2 cellular contexts compared by ENCODE assay signal in the genomic region with DNA sequence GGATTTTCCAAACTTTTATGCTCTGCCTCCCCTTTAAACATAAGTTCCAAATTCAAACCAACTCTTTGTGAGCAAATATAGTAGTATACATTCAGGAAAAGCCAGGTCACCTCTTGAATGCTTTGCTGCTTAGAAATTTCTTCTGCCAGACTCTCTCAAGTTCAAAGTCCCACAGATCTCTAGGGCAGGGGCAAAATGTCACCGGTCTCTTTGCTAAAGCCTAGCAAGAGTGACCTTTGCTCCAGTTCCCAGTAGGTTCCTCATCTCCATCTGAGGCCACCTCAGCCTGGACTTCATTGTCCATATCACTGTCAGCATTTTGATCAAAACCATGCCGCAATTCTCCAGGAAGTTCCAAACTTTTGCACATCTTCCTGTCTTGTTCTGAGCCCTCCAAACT.
A peak's percentile ranks its signal among the peaks of the same experiment; 100 is the strongest.
TF ChIP-seq lines count a peak whose summit lies in the region.
"Not testable (repeated sequence)": the region's sequence is repeated elsewhere in the genome, so short reads cannot be mapped to it uniquely, and the experiment has no call there.

No MANE protein-coding gene starts in this region.

TF ChIP-seq in HepG2, 621 proteins besides CTCF, POLR2A, EP300 and RAD21:
- peak; percentile 87 for TF ChIP-seq RXRB (CRISPR knock-in tag; IDR thresholded peaks at IDR 0.05; ENCODE audit: borderline replicate concordance)
- peak; percentile 24; the same call in 1 of the 2 replicates for TF ChIP-seq ZNF644 (CRISPR knock-in tag; IDR thresholded peaks at IDR 0.05; ENCODE audit: low read depth)
- not testable (repeated sequence) for TF ChIP-seq SOX13 (IDR thresholded peaks at IDR 0.05); SOX6 (IDR thresholded peaks at IDR 0.05); HNF4G (CRISPR knock-in tag; IDR thresholded peaks at IDR 0.05; ENCODE audit: borderline replicate concordance, low read depth)
- peak in 1 of 2 experiments; percentile 17; a peak in 1 of 4 replicates for TF ChIP-seq SOX13 (CRISPR knock-in tag; conservative IDR thresholded peaks at IDR 0.05 in 1 of 2, IDR thresholded peaks at IDR 0.05 in 1 of 2)
- peak; percentile 63 for TF ChIP-seq BCL6 (CRISPR knock-in tag; IDR thresholded peaks at IDR 0.05)
- TF ChIP-seq NR2F6 (IDR thresholded peaks at IDR 0.05): 0 out of 2 replicates have a peak, but pooled peaks have one; percentile 13
- TF ChIP-seq NR2F6 (CRISPR knock-in tag; IDR thresholded peaks at IDR 0.05): peak; percentile 49
- TF ChIP-seq HNF4A (CRISPR knock-in tag; IDR thresholded peaks at IDR 0.05): peak; percentile 80
- peak; percentile 91 for TF ChIP-seq SKI (IDR thresholded peaks at IDR 0.05; ENCODE audit: partially characterized antibody)
- TF ChIP-seq FOXA3 (CRISPR knock-in tag; IDR thresholded peaks at IDR 0.05): 0 out of 2 replicates have a peak, but pooled peaks have one; percentile 7
- TF ChIP-seq, protein P1, sequence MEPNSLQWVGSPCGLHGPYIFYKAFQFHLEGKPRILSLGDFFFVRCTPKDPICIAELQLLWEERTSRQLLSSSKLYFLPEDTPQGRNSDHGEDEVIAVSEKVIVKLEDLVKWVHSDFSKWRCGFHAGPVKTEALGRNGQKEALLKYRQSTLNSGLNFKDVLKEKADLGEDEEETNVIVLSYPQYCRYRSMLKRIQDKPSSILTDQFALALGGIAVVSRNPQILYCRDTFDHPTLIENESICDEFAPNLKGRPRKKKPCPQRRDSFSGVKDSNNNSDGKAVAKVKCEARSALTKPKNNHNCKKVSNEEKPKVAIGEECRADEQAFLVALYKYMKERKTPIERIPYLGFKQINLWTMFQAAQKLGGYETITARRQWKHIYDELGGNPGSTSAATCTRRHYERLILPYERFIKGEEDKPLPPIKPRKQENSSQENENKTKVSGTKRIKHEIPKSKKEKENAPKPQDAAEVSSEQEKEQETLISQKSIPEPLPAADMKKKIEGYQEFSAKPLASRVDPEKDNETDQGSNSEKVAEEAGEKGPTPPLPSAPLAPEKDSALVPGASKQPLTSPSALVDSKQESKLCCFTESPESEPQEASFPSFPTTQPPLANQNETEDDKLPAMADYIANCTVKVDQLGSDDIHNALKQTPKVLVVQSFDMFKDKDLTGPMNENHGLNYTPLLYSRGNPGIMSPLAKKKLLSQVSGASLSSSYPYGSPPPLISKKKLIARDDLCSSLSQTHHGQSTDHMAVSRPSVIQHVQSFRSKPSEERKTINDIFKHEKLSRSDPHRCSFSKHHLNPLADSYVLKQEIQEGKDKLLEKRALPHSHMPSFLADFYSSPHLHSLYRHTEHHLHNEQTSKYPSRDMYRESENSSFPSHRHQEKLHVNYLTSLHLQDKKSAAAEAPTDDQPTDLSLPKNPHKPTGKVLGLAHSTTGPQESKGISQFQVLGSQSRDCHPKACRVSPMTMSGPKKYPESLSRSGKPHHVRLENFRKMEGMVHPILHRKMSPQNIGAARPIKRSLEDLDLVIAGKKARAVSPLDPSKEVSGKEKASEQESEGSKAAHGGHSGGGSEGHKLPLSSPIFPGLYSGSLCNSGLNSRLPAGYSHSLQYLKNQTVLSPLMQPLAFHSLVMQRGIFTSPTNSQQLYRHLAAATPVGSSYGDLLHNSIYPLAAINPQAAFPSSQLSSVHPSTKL (CRISPR knock-in tag; IDR thresholded peaks at IDR 0.05): peak; percentile 57
- TF ChIP-seq TBL1XR1 (IDR thresholded peaks at IDR 0.05; ENCODE audit: borderline replicate concordance, low read length, partially characterized antibody): peak; percentile 28
- TF ChIP-seq ZNF367 (CRISPR knock-in tag; IDR thresholded peaks at IDR 0.05; ENCODE audit: borderline replicate concordance): 0 out of 2 replicates have a peak, but pooled peaks have one; percentile 36
- TF ChIP-seq POGZ (CRISPR knock-in tag; IDR thresholded peaks at IDR 0.05): 0 out of 2 replicates have a peak, but pooled peaks have one; percentile 36
- peak; percentile 33; the same call in 1 of the 2 replicates for TF ChIP-seq SOX6 (CRISPR knock-in tag; IDR thresholded peaks at IDR 0.05)
- peak; percentile 28; the same call in 1 of the 2 replicates for TF ChIP-seq RXRA (CRISPR knock-in tag; IDR thresholded peaks at IDR 0.05)
- TF ChIP-seq HNF4G (IDR thresholded peaks at IDR 0.05; ENCODE audit: borderline replicate concordance, low read depth, low read length): peak; percentile 21; the same call in 1 of the 2 replicates
- TF ChIP-seq PPARG (CRISPR knock-in tag; conservative IDR thresholded peaks at IDR 0.05): peak; percentile 72; the same call in 1 of the 2 replicates
- peak; percentile 86 for TF ChIP-seq RARA (CRISPR knock-in tag; IDR thresholded peaks at IDR 0.05)
- TF ChIP-seq NR2F1 (CRISPR knock-in tag; IDR thresholded peaks at IDR 0.05): peak; percentile 33 to 42; a peak in 2 of 4 replicates
TF ChIP-seq in HepG2: peak in this region for 18; not testable (repeated sequence) for 603.

TF ChIP-seq in liver, 16 proteins besides CTCF, POLR2A, EP300 and RAD21:
- TF ChIP-seq SP1 (IDR thresholded peaks at IDR 0.05) (peak; percentile 77), YY1 (IDR thresholded peaks at IDR 0.05) (peak; percentile 72), HNF4G (IDR thresholded peaks at IDR 0.05) (peak; percentile 61), JUND (IDR thresholded peaks at IDR 0.05) (peak in 1 of 2 donors; percentile 63), HNF4A (conservative IDR thresholded peaks at IDR 0.05) (peak; percentile 94 to 95), RXRA (IDR thresholded peaks at IDR 0.05) (peak; percentile 86 to 92), FOXA2 (IDR thresholded peaks at IDR 0.05) (peak; percentile 12)
- TF ChIP-seq, protein P2, sequence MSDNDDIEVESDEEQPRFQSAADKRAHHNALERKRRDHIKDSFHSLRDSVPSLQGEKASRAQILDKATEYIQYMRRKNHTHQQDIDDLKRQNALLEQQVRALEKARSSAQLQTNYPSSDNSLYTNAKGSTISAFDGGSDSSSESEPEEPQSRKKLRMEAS (IDR thresholded peaks at IDR 0.05): peak; percentile 16
TF ChIP-seq in liver: peak in this region for 8; not testable (repeated sequence) for 8.
